9 cellular contexts compared by ENCODE assay signal in the genomic region with DNA sequence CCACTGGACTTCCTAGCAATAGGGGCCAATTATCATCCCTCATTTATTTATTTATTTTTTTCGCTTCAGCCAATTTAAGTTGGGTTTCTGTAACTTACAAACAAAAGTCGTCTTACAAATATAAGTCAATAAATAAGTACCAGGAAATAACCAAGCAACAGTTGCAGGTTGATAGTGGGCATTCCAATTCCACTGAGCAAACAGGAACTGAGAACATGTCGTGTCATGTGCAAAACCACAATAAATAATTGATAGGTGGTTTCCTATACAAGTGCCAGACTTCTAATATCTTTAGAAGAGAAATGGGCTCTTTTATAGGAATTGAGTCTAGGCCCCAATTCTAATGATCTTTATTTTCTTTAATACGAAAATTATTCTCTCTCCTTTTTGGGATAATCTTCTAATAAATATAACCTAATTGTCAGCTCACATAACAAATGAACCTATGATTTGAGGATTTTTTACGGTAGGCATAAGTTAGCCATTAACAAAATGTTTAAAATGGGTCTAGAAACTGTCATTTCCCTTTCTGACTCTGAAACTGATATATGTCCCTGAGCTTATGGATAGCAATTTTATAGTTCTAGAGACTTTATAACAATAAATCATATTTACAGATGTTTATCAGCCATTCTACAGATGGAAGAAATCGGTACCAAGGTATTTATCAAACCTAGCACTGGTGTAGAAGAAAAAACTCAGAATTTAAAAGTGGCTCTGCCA.
DNase-seq lines count a peak whose midpoint lies in the region; ATAC-seq, FAIRE-seq and TF ChIP-seq lines count a peak whose summit lies in the region.
"Had no signal": no experiment of that assay in that cellular context is flagged by ENCODE, and none has a peak within 500 bp of the region (broad histone marks: within the 10 kb centered on the region; RNA-seq: fewer than 3 reads in every experiment).

No MANE protein-coding gene starts in this region.

- ATAC-seq in HG03045 (IDR thresholded peaks at IDR 0.05; ENCODE audit: unreplicated experiment) (peak; percentile 40), pancreas (peak; percentile 58 to 79 (median 69))

- peak overlapping the region; percentile 63 for H3K4me3 Mint-ChIP-seq in T-helper 1 cell treated with Interleukin-12 subunit alpha and Interleukin-12 subunit beta and Interleukin-4 antibody, amounts not matched to agents 30 μg/mL and 1 μg/mL, for 36 hours

- H3K4me1 ChIP-seq in pancreas = peaks cover 34 to 45% (median 40%) of the 10 kb centered on the region in 3 donors

- peaks cover 2% of the 10 kb centered on the region for H3K27me3 Mint-ChIP-seq in T-helper 1 cell treated with Interleukin-12 subunit alpha and Interleukin-12 subunit beta and Interleukin-4 antibody, amounts not matched to agents 30 μg/mL and 1 μg/mL, for 36 hours (ENCODE audit: low read depth)

- H3K27me3 ChIP-seq in pancreas (no peaks in the 10 kb centered on the region), H7 (ENCODE audit: control insufficient read depth, insufficient read depth, low read length) (peaks cover 8% of the 10 kb centered on the region)

- DNase-seq in DMS153 (lab: John Stamatoyannopoulos, UW) (peak; percentile 63), DMS153 treated with DMSO at 0.1 percent for 48 hours (lab: John Stamatoyannopoulos, UW; ENCODE audit: unreplicated experiment) (no peak), pancreas (no peak), HK-2 (ENCODE audit: unreplicated experiment) (no peak), H7 (no peak), head of caudate nucleus (no peak)

- H3K9me3 ChIP-seq in pancreas = no peaks in the 10 kb centered on the region

- WGBS in pancreas, 2 donors = 37 to 40% methylated on average over 6 of the region's 6 CpGs

- H3K36me3 ChIP-seq in pancreas (peaks cover 0 to 3% (median 0%) of the 10 kb centered on the region in 3 donors), H7 (replicated peaks; ENCODE audit: control insufficient read depth, insufficient read depth, low read length) (no peaks in the 10 kb centered on the region)

- H3K27ac ChIP-seq in pancreas = peak overlapping the region; percentile 6 to 69 (median 36)
- H3K27ac ChIP-seq: 22Rv1 had no signal

- TF ChIP-seq CTCF in pancreas (IDR thresholded peaks at IDR 0.05) = no peak

- peaks cover 36% of the 10 kb centered on the region for H3K36me3 Mint-ChIP-seq in T-helper 1 cell treated with Interleukin-12 subunit alpha and Interleukin-12 subunit beta and Interleukin-4 antibody, amounts not matched to agents 30 μg/mL and 1 μg/mL, for 36 hours (ENCODE audit: low read depth)

- H3K4me3 ChIP-seq in pancreas = no peak overlapping the region
- no peak overlapping the region for H3K4me3 ChIP-seq in H7 (ENCODE audit: insufficient read depth, low read depth, low read length)

- FAIRE-seq in pancreas (lab: Jason Lieb, UNC) = peak; percentile 29

- H3K27ac Mint-ChIP-seq in T-helper 1 cell treated with Interleukin-12 subunit alpha and Interleukin-12 subunit beta and Interleukin-4 antibody, amounts not matched to agents 30 μg/mL and 1 μg/mL, for 36 hours = peak overlapping the region; percentile 95

- H3K4me1 Mint-ChIP-seq in T-helper 1 cell treated with Interleukin-12 subunit alpha and Interleukin-12 subunit beta and Interleukin-4 antibody, amounts not matched to agents 30 μg/mL and 1 μg/mL, for 36 hours (ENCODE audit: low read depth) = peaks cover 31% of the 10 kb centered on the region

- no peaks in the 10 kb centered on the region for H3K9me3 Mint-ChIP-seq in T-helper 1 cell treated with Interleukin-12 subunit alpha and Interleukin-12 subunit beta and Interleukin-4 antibody, amounts not matched to agents 30 μg/mL and 1 μg/mL, for 36 hours

- intact Hi-C loops in pancreas (cut with DNase I) = no loop called here
- intact Hi-C loops in head of caudate nucleus (cut with DNase I) = loop anchor here (10.0 kb wide), 1 partner anchor 573 kb away; the partner anchor contains the start of gene FOXP1
